16 cellular contexts compared by ENCODE assay signal in the genomic region with DNA sequence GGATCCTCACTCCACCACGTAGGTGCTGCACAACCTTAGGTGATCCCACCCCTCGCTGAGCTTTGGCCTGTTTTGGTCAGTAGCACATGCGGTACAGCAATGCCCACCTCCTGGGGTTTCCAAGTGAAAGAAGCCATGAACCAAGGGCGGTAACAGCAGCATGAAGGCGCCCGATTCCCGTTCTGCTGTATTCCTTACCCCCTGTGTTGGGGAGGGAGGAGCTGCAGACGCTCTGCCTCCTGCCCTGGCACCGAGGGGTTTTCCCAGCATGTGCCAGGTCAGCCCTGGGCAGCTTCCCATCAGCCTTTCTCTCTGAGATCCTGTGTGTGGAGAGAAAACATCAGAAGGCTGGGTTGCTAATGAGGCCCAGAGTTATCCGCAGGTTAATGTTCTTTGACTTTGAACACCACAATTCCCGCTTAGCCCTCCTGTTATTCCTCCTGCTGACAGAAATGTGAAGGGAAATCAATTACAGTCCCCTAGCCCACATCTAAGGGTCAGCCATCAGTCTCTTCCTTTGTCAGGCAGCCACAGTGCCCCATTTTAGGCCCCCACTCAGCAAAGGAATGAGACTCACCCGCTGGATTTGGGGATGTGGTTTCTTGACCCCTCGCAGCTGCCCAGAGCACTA.
A peak's percentile ranks its signal among the peaks of the same experiment; 100 is the strongest.
DNase-seq lines count a peak whose midpoint lies in the region; ATAC-seq and TF ChIP-seq lines count a peak whose summit lies in the region.
"Had no signal": no experiment of that assay in that cellular context is flagged by ENCODE, and none has a peak within 500 bp of the region (broad histone marks: within the 10 kb centered on the region; RNA-seq: fewer than 3 reads in every experiment).

No MANE protein-coding gene starts in this region.

- H3K4me2 ChIP-seq in mammary epithelial cell (ENCODE audit: insufficient read depth, low read depth, low read length), result no peak overlapping the region
- peak overlapping the region; percentile 60 for H3K4me2 ChIP-seq in neural progenitor cell

- CTCF ChIA-PET in mammary epithelial cell (lab: Charles Lee; ENCODE audit: low non-redundant PET), result no interaction called here

- H3K4me3 Mint-ChIP-seq in endodermal cell (no peak overlapping the region), neural progenitor cell (peak overlapping the region; percentile 72)
- H3K4me3 Mint-ChIP-seq: IgD-negative memory B cell had no signal

- DNase-seq in breast epithelium (ENCODE audit: low spot score in 2 of 2) (peak in 1 of 2 donors; percentile 27), mammary epithelial cell (no peak), endodermal cell (no peak), neural progenitor cell (ENCODE audit: low spot score) (no peak), upper lobe of right lung (peak; percentile 40), colonic mucosa (no peak)
- DNase-seq: activated CD4-positive, CD25-positive, alpha-beta regulatory T cell; CD4-positive, alpha-beta memory T cell; stimulated activated CD4-positive, alpha-beta T cell treated with anti-CD3 and anti-CD28 coated beads, Interleukin-4, amount 100 ng/mL, for 24 hours; transverse colon had no signal

- in situ Hi-C loops in mammary epithelial cell (cut with MboI; ENCODE audit: low sequenced_read_pairs in 2 of 2), result no loop called here

- H3K4me1 ChIP-seq in breast epithelium, result peaks cover 3 to 5% of the 10 kb centered on the region in 2 donors
- H3K4me1 ChIP-seq in mammary epithelial cell (ENCODE audit: insufficient read depth, low read length), result no peaks in the 10 kb centered on the region
- H3K4me1 ChIP-seq in endodermal cell (ENCODE audit: control insufficient read depth, insufficient read depth, low read length), result no peaks in the 10 kb centered on the region
- peaks cover 34% of the 10 kb centered on the region for H3K4me1 ChIP-seq in neural progenitor cell
- H3K4me1 ChIP-seq in upper lobe of right lung, result no peaks in the 10 kb centered on the region
- no peaks in the 10 kb centered on the region for H3K4me1 ChIP-seq in colonic mucosa

- H3K9ac ChIP-seq in mammary epithelial cell (ENCODE audit: insufficient read depth, low read length) (no peak overlapping the region), endodermal cell (ENCODE audit: extremely low read depth, low read length, poor library complexity, severe bottlenecking) (no peak overlapping the region), neural progenitor cell (no peak overlapping the region), colonic mucosa (ENCODE audit: low read depth in 2 of 2, low read length in 2 of 2) (no peak overlapping the region)

- intact Hi-C loops in breast epithelium (cut with DNase I; ENCODE audit: low total_unique reads), result no loop called here
- intact Hi-C loops in mammary epithelial cell (cut with micrococcal nuclease), result no loop called here
- intact Hi-C loops in upper lobe of right lung (cut with DNase I), result no loop called here
- intact Hi-C loops in colonic mucosa (cut with DNase I), result no loop called here

- 46% methylated on average over 13 of the region's 13 CpGs for WGBS in mammary epithelial cell (ENCODE audit: low coverage, missing lambda C conversion rate)
- WGBS in endodermal cell (ENCODE audit: insufficient coverage in 1 of 2, insufficient read length in 1 of 2), 2 experiments, result 50 to 87% methylated on average over 4 to 13 of the region's 13 CpGs

- H4K20me1 ChIP-seq in mammary epithelial cell (ENCODE audit: insufficient read depth, low read length) (no peaks in the 10 kb centered on the region), neural progenitor cell (ENCODE audit: low read depth) (peaks cover 29% of the 10 kb centered on the region)

- H3K27ac ChIP-seq in breast epithelium, result peak overlapping the region; percentile 83 to 85
- H3K27ac ChIP-seq in mammary epithelial cell (ENCODE audit: insufficient read depth, low read depth, low read length), result no peak overlapping the region
- peak overlapping the region; percentile 91 for H3K27ac ChIP-seq in endodermal cell (ENCODE audit: low read depth, low read length)
- no peak overlapping the region for H3K27ac ChIP-seq in neural progenitor cell
- H3K27ac ChIP-seq in upper lobe of right lung, result no peak overlapping the region
- H3K27ac ChIP-seq in colonic mucosa, result no peak overlapping the region
- H3K27ac ChIP-seq: RWPE1 had no signal

- peaks cover 34% of the 10 kb centered on the region for H3F3A ChIP-seq in neural progenitor cell (ENCODE audit: low read depth)

- TF ChIP-seq CTCF in breast epithelium (IDR thresholded peaks at IDR 0.05), result no peak
- no peak for TF ChIP-seq CTCF in mammary epithelial cell (conservative IDR thresholded peaks at IDR 0.05 in 1 of 2, IDR thresholded peaks at IDR 0.05 in 1 of 2; ENCODE audit: extremely low read depth in 1 of 2, insufficient read depth in 1 of 2, low read depth in 1 of 2, low read length in 2 of 2)
- no peak for TF ChIP-seq CTCF in endodermal cell (conservative IDR thresholded peaks at IDR 0.05)
- no peak for TF ChIP-seq CTCF in neural progenitor cell (IDR thresholded peaks at IDR 0.05)
- TF ChIP-seq CTCF in upper lobe of right lung (IDR thresholded peaks at IDR 0.05), result no peak
- no peak for TF ChIP-seq CTCF in colonic mucosa (IDR thresholded peaks at IDR 0.05)

- no peak for ATAC-seq in upper lobe of right lung
- ATAC-seq in GM21723 (IDR thresholded peaks at IDR 0.05; ENCODE audit: unreplicated experiment), result no peak
- ATAC-seq in HG02981 (IDR thresholded peaks at IDR 0.05; ENCODE audit: unreplicated experiment), result no peak

- H3K9me3 Mint-ChIP-seq in endodermal cell, result no peaks in the 10 kb centered on the region
- H3K9me3 Mint-ChIP-seq in neural progenitor cell, result no peaks in the 10 kb centered on the region
- H3K9me3 Mint-ChIP-seq: CD4-positive, alpha-beta memory T cell had no signal

- H3K27me3 ChIP-seq in breast epithelium, result no peaks in the 10 kb centered on the region
- no peaks in the 10 kb centered on the region for H3K27me3 ChIP-seq in mammary epithelial cell (ENCODE audit: insufficient read depth, low read length)
- no peaks in the 10 kb centered on the region for H3K27me3 ChIP-seq in endodermal cell (ENCODE audit: control insufficient read depth, insufficient read depth, low read length, poor library complexity, severe bottlenecking)
- no peaks in the 10 kb centered on the region for H3K27me3 ChIP-seq in neural progenitor cell
- no peaks in the 10 kb centered on the region for H3K27me3 ChIP-seq in upper lobe of right lung
- H3K27me3 ChIP-seq in colonic mucosa, result no peaks in the 10 kb centered on the region
- H3K27me3 ChIP-seq: transverse colon had no signal

- H3K4me3 ChIP-seq in breast epithelium, result peak overlapping the region in 2 of 3 donors; percentile 26 to 27
- no peak overlapping the region for H3K4me3 ChIP-seq in mammary epithelial cell (replicated peaks in 1 of 3; ENCODE audit: insufficient read depth in 1 of 3, low read depth in 2 of 3, low read length in 3 of 3)
- H3K4me3 ChIP-seq in endodermal cell (ENCODE audit: low read length), result no peak overlapping the region
- H3K4me3 ChIP-seq in neural progenitor cell, result no peak overlapping the region
- no peak overlapping the region for H3K4me3 ChIP-seq in upper lobe of right lung
- H3K4me3 ChIP-seq in colonic mucosa, result no peak overlapping the region
- H3K4me3 ChIP-seq: HAP-1, lung, transverse colon had no signal

- no peak overlapping the region for H2AFZ ChIP-seq in mammary epithelial cell (ENCODE audit: low read depth, low read length)
- H2AFZ ChIP-seq in neural progenitor cell (replicated peaks), result no peak overlapping the region

- dilution Hi-C loops in mammary epithelial cell (cut with HindIII; ENCODE audit: low sequenced_read_pairs), result no loop called here

- H3K27me3 Mint-ChIP-seq in endodermal cell (ENCODE audit: insufficient read depth) (no peaks in the 10 kb centered on the region), neural progenitor cell (ENCODE audit: insufficient read depth, low read depth) (peaks cover 9% of the 10 kb centered on the region)
- H3K27me3 Mint-ChIP-seq: CD4-positive, alpha-beta memory T cell; IgD-negative memory B cell had no signal

- no TSS peak for BruUV-seq in mammary epithelial cell (replicated peaks; lab: Mats Ljungman, UMichigan)

- peaks cover 34% of the 10 kb centered on the region for H3K36me3 Mint-ChIP-seq in endodermal cell (ENCODE audit: low read depth)
- peaks cover 15% of the 10 kb centered on the region for H3K36me3 Mint-ChIP-seq in neural progenitor cell

- H3K4me1 Mint-ChIP-seq in endodermal cell (peaks cover 7% of the 10 kb centered on the region), neural progenitor cell (peaks cover 61% of the 10 kb centered on the region)
- H3K4me1 Mint-ChIP-seq: IgD-negative memory B cell had no signal

- no peak for TF ChIP-seq POLR2A in breast epithelium (IDR thresholded peaks at IDR 0.05)

- H3K79me2 ChIP-seq in mammary epithelial cell (ENCODE audit: insufficient read depth, low read length) (no peaks in the 10 kb centered on the region), neural progenitor cell (ENCODE audit: low read depth) (no peaks in the 10 kb centered on the region)

- H3K27ac Mint-ChIP-seq in endodermal cell (peak overlapping the region; percentile 42), neural progenitor cell (peak overlapping the region; percentile 99)
- H3K27ac Mint-ChIP-seq: IgD-negative memory B cell had no signal

- H3K9me3 ChIP-seq in breast epithelium (no peaks in the 10 kb centered on the region), mammary epithelial cell (replicated peaks; ENCODE audit: insufficient read depth, low read length) (no peaks in the 10 kb centered on the region), endodermal cell (ENCODE audit: control insufficient read depth, low read length) (no peaks in the 10 kb centered on the region), neural progenitor cell (ENCODE audit: low read depth) (no peaks in the 10 kb centered on the region), upper lobe of right lung (no peaks in the 10 kb centered on the region), colonic mucosa (no peaks in the 10 kb centered on the region)
- H3K9me3 ChIP-seq: HAP-1, transverse colon had no signal

- H3K36me3 ChIP-seq in breast epithelium, result no peaks in the 10 kb centered on the region
- no peaks in the 10 kb centered on the region for H3K36me3 ChIP-seq in mammary epithelial cell (ENCODE audit: insufficient read depth, low read length)
- H3K36me3 ChIP-seq in endodermal cell (ENCODE audit: control insufficient read depth, insufficient read depth, low read length), result peaks cover 11% of the 10 kb centered on the region
- no peaks in the 10 kb centered on the region for H3K36me3 ChIP-seq in neural progenitor cell
- no peaks in the 10 kb centered on the region for H3K36me3 ChIP-seq in upper lobe of right lung
- no peaks in the 10 kb centered on the region for H3K36me3 ChIP-seq in colonic mucosa
- H3K36me3 ChIP-seq: HAP-1, transverse colon had no signal

Comparison
In these comparisons a context has a peak if more than half of its experiments do, and no peak if none do; other contexts are left out.
1. H3K27ac ChIP-seq: peak in breast epithelium (2 of 2) and endodermal cell (single experiment); none in mammary epithelial cell (single experiment), neural progenitor cell (single experiment), upper lobe of right lung (single experiment) and colonic mucosa (single experiment).
2. H3K4me3 ChIP-seq: peak in breast epithelium (2 of 3); none in mammary epithelial cell (0 of 3), endodermal cell (single experiment), neural progenitor cell (single experiment), upper lobe of right lung (single experiment) and colonic mucosa (single experiment).